ENCODE assay signal across 8 cellular contexts in genomic region chr1:239952348-239953307, GRCh38.
A peak's percentile ranks its signal among the peaks of the same experiment; 100 is the strongest.
DNase-seq lines count a peak whose midpoint lies in the region; ATAC-seq and TF ChIP-seq lines count a peak whose summit lies in the region.

No MANE protein-coding gene starts in this region.

- H3K9me3 ChIP-seq in CD4-positive, alpha-beta memory T cell (ENCODE audit: control insufficient read depth in 1 of 2, low read length in 2 of 2): no peaks in the 10 kb centered on the region

- no peaks in the 10 kb centered on the region for H3K4me1 Mint-ChIP-seq in type B pancreatic cell (ENCODE audit: unreplicated experiment)
- H3K4me1 Mint-ChIP-seq in CD4-positive, alpha-beta memory T cell: peaks cover 0 to 2% (median 0%) of the 10 kb centered on the region in 4 donors
- no peaks in the 10 kb centered on the region for H3K4me1 Mint-ChIP-seq in activated naive CD4-positive, alpha-beta T cell treated with anti-CD3 and anti-CD28 coated beads, Interleukin-2, amount 10 ng/mL, durations not matched to agents 7 days and 5 days

- H3K27me3 ChIP-seq in CD4-positive, alpha-beta memory T cell (ENCODE audit: insufficient read depth, low read length): no peaks in the 10 kb centered on the region

- POLR2A ChIA-PET in CD4-positive, alpha-beta memory T cell (lab: Charles Lee; ENCODE audit: partially characterized antibody): no interaction called here

- in situ Hi-C loops in Caki2 (cut with HindIII; ENCODE audit: low pct_unique_long_range_greater_than_20kb, low sequenced_read_pairs): no loop called here

- ATAC-seq in GM19463 (IDR thresholded peaks at IDR 0.05; ENCODE audit: unreplicated experiment): peak; percentile 54
- no peak for ATAC-seq in GM18519 (IDR thresholded peaks at IDR 0.05; ENCODE audit: low FRiP score, unreplicated experiment)

- H3K27ac Mint-ChIP-seq in type B pancreatic cell: no peak overlapping the region
- no peak overlapping the region for H3K27ac Mint-ChIP-seq in CD4-positive, alpha-beta memory T cell
- H3K27ac Mint-ChIP-seq in activated naive CD4-positive, alpha-beta T cell treated with anti-CD3 and anti-CD28 coated beads, Interleukin-2, amount 10 ng/mL, durations not matched to agents 7 days and 5 days: no peak overlapping the region

- H3K36me3 ChIP-seq in CD4-positive, alpha-beta memory T cell (ENCODE audit: insufficient read depth, low read length): no peaks in the 10 kb centered on the region

- H3K36me3 Mint-ChIP-seq in type B pancreatic cell: no peaks in the 10 kb centered on the region
- H3K36me3 Mint-ChIP-seq in CD4-positive, alpha-beta memory T cell: no peaks in the 10 kb centered on the region
- no peaks in the 10 kb centered on the region for H3K36me3 Mint-ChIP-seq in activated naive CD4-positive, alpha-beta T cell treated with anti-CD3 and anti-CD28 coated beads, Interleukin-2, amount 10 ng/mL, durations not matched to agents 7 days and 5 days

- intact Hi-C loops in CD4-positive, alpha-beta memory T cell (cut with micrococcal nuclease): no loop called here

- H3K4me3 ChIP-seq in fibroblast of villous mesenchyme (ENCODE audit: low read depth, low read length): no peak overlapping the region
- no peak overlapping the region for H3K4me3 ChIP-seq in CD4-positive, alpha-beta memory T cell (ENCODE audit: low read length in 2 of 2)

- H3K4me1 ChIP-seq in CD4-positive, alpha-beta memory T cell (ENCODE audit: insufficient read depth, low read length): no peaks in the 10 kb centered on the region

- H3K27ac ChIP-seq in CD4-positive, alpha-beta memory T cell (ENCODE audit: low read depth, low read length): no peak overlapping the region

- H3K9me3 Mint-ChIP-seq in type B pancreatic cell: no peaks in the 10 kb centered on the region
- H3K9me3 Mint-ChIP-seq in CD4-positive, alpha-beta memory T cell: no peaks in the 10 kb centered on the region
- no peaks in the 10 kb centered on the region for H3K9me3 Mint-ChIP-seq in activated naive CD4-positive, alpha-beta T cell treated with anti-CD3 and anti-CD28 coated beads, Interleukin-2, amount 10 ng/mL, durations not matched to agents 7 days and 5 days

- TF ChIP-seq CTCF in fibroblast of villous mesenchyme (IDR thresholded peaks at IDR 0.05; ENCODE audit: insufficient read depth, low read depth, low read length): peak; percentile 57
- TF ChIP-seq CTCF in type B pancreatic cell (conservative IDR thresholded peaks at IDR 0.05): peak; percentile 61

- no peak overlapping the region for H3K4me3 Mint-ChIP-seq in type B pancreatic cell
- H3K4me3 Mint-ChIP-seq in CD4-positive, alpha-beta memory T cell: no peak overlapping the region
- no peak overlapping the region for H3K4me3 Mint-ChIP-seq in activated naive CD4-positive, alpha-beta T cell treated with anti-CD3 and anti-CD28 coated beads, Interleukin-2, amount 10 ng/mL, durations not matched to agents 7 days and 5 days

- DNase-seq in Caki2 (ENCODE audit: low read depth): peak; percentile 87
- DNase-seq in NCI-H774 (lab: John Stamatoyannopoulos, UW): peak; percentile 13
- no peak for DNase-seq in fibroblast of villous mesenchyme (ENCODE audit: low read depth)
- no peak for DNase-seq in type B pancreatic cell (ENCODE audit: extremely low spot score, unreplicated experiment)
- no peak for DNase-seq in CD4-positive, alpha-beta memory T cell
- no peak for DNase-seq in activated naive CD4-positive, alpha-beta T cell treated with anti-CD3 and anti-CD28 coated beads, Interleukin-2, amount 10 ng/mL, durations not matched to agents 7 days and 5 days

- H3K27me3 Mint-ChIP-seq in type B pancreatic cell: peaks cover 3% of the 10 kb centered on the region
- peaks cover 0 to 2% of the 10 kb centered on the region in 2 donors for H3K27me3 Mint-ChIP-seq in CD4-positive, alpha-beta memory T cell
- H3K27me3 Mint-ChIP-seq in activated naive CD4-positive, alpha-beta T cell treated with anti-CD3 and anti-CD28 coated beads, Interleukin-2, amount 10 ng/mL, durations not matched to agents 7 days and 5 days: peaks cover 8% of the 10 kb centered on the region

- CTCF ChIA-PET in CD4-positive, alpha-beta memory T cell (lab: Charles Lee; ENCODE audit: partially characterized antibody): interaction anchor here (0.9 to 5.0 kb wide), 9 partner anchors 9 to 564 kb away, joined by 3 to 33 read pairs (median 4); no protein-coding TSS in a partner anchor
- CTCF ChIA-PET in activated naive CD4-positive, alpha-beta T cell treated with anti-CD3 and anti-CD28 coated beads, Interleukin-2, amount 10 ng/mL, durations not matched to agents 7 days and 5 days (lab: Charles Lee): interaction anchor here (1.1 to 2.1 kb wide), 6 partner anchors 8 to 34 kb away, joined by 3 to 11 read pairs (median 4); no protein-coding TSS in a partner anchor

Comparison
In these comparisons a context has a peak if more than half of its experiments do, and no peak if none do; other contexts are left out.
1. DNase-seq: peak in Caki2 (single experiment) and NCI-H774 (single experiment); none in fibroblast of villous mesenchyme (single experiment), type B pancreatic cell (single experiment), CD4-positive, alpha-beta memory T cell (0 of 5) and activated naive CD4-positive, alpha-beta T cell treated with anti-CD3 and anti-CD28 coated beads, Interleukin-2, amount 10 ng/mL, durations not matched to agents 7 days and 5 days (single experiment).